ENCODE assay signal across 8 cellular contexts in genomic region chr4:81405900-81406401, GRCh38.
DNase-seq lines count a peak whose midpoint lies in the region; ATAC-seq and TF ChIP-seq lines count a peak whose summit lies in the region.

No MANE protein-coding gene starts in this region.

- ATAC-seq in GM19023 (IDR thresholded peaks at IDR 0.05; ENCODE audit: unreplicated experiment) (peak; percentile 62), HG03095 (IDR thresholded peaks at IDR 0.05; ENCODE audit: unreplicated experiment) (peak; percentile 77), T-cell (replicated peaks in 1 of 4) (peak; percentile 72 to 89 (median 75))

- no peaks in the 10 kb centered on the region for H3K4me1 ChIP-seq in endodermal cell (ENCODE audit: control insufficient read depth, insufficient read depth, low read length)

- TF ChIP-seq CTCF in Calu3 (IDR thresholded peaks at IDR 0.05; ENCODE audit: unreplicated experiment): peak; percentile 31
- TF ChIP-seq CTCF in endodermal cell (conservative IDR thresholded peaks at IDR 0.05): peak; percentile 93

- H3K36me3 Mint-ChIP-seq in Calu3 (ENCODE audit: insufficient read depth, unreplicated experiment): no peaks in the 10 kb centered on the region
- no peaks in the 10 kb centered on the region for H3K36me3 Mint-ChIP-seq in T-cell
- H3K36me3 Mint-ChIP-seq in endodermal cell (ENCODE audit: low read depth): no peaks in the 10 kb centered on the region

- no peak overlapping the region for H3K9ac ChIP-seq in endodermal cell (ENCODE audit: extremely low read depth, low read length, poor library complexity, severe bottlenecking)

- no TSS peak for BruUV-seq in Calu3 (replicated peaks; lab: Mats Ljungman, UMichigan)

- no peaks in the 10 kb centered on the region for H3K9me3 ChIP-seq in endodermal cell (ENCODE audit: control insufficient read depth, low read length)

- H3K4me3 Mint-ChIP-seq in Calu3 (ENCODE audit: low read depth, unreplicated experiment) (no peak overlapping the region), T-cell (no peak overlapping the region), endodermal cell (no peak overlapping the region)

- H3K9me3 Mint-ChIP-seq in Calu3 (ENCODE audit: low read depth, unreplicated experiment) (no peaks in the 10 kb centered on the region), T-cell (no peaks in the 10 kb centered on the region), endodermal cell (no peaks in the 10 kb centered on the region)

- H3K4me1 Mint-ChIP-seq in Calu3 (ENCODE audit: low read depth, unreplicated experiment) (peaks cover 9% of the 10 kb centered on the region), T-cell (peaks cover 0 to 3% (median 3%) of the 10 kb centered on the region in 3 donors), endodermal cell (no peaks in the 10 kb centered on the region)

- H3K27ac Mint-ChIP-seq in Calu3 (ENCODE audit: unreplicated experiment) (no peak overlapping the region), T-cell (no peak overlapping the region), endodermal cell (no peak overlapping the region)

- H3K36me3 ChIP-seq in endodermal cell (ENCODE audit: control insufficient read depth, insufficient read depth, low read length): no peaks in the 10 kb centered on the region

- H3K4me3 ChIP-seq in endodermal cell (ENCODE audit: low read length): no peak overlapping the region

- DNase-seq in Calu3 (peak; percentile 49), NCI-H187 treated with DMSO at 0.1 percent for 48 hours (lab: John Stamatoyannopoulos, UW) (peak; percentile 74), T-cell (peak in 20 of 34 experiments; percentile 4 to 54 (median 26)), endodermal cell (no peak), mucosa of gallbladder (ENCODE audit: low spot score) (peak; percentile 70), NCI-H226 (no peak)

- WGBS in endodermal cell (ENCODE audit: insufficient coverage in 1 of 2, insufficient read length in 1 of 2), 2 experiments: 4% methylated on average over 3 to 4 of the region's 4 CpGs

- intact Hi-C loops in Calu3 (cut with micrococcal nuclease; ENCODE audit: unreplicated experiment): loop anchor here (1.0 to 10.0 kb wide), 6 partner anchors 61 to 862 kb away; no protein-coding TSS in a partner anchor

- POLR2A ChIA-PET in T-cell (lab: Charles Lee): no interaction called here

- H3K27me3 ChIP-seq in endodermal cell (ENCODE audit: control insufficient read depth, insufficient read depth, low read length, poor library complexity, severe bottlenecking): no peaks in the 10 kb centered on the region

- H3K27ac ChIP-seq in endodermal cell (ENCODE audit: low read depth, low read length): no peak overlapping the region

- no peaks in the 10 kb centered on the region for H3K27me3 Mint-ChIP-seq in Calu3 (ENCODE audit: unreplicated experiment)
- H3K27me3 Mint-ChIP-seq in T-cell: peaks cover 0 to 3% of the 10 kb centered on the region in 2 donors
- peaks cover 1% of the 10 kb centered on the region for H3K27me3 Mint-ChIP-seq in endodermal cell (ENCODE audit: insufficient read depth)

- CTCF ChIA-PET in Calu3 (lab: Charles Lee) (interaction anchor here (0.5 kb wide), 1 partner anchor 508 kb away, joined by 6 read pairs; no protein-coding TSS in a partner anchor), T-cell (lab: Charles Lee) (interaction anchor here (0.6 to 1.1 kb wide), 8 partner anchors 13 to 879 kb away, joined by 3 to 6 read pairs (median 3); no protein-coding TSS in a partner anchor)

Comparison
In these comparisons a context has a peak if more than half of its experiments do, and no peak if none do; other contexts are left out.
1. DNase-seq: peak in Calu3 (single experiment), NCI-H187 treated with DMSO at 0.1 percent for 48 hours (single experiment), T-cell (20 of 34) and mucosa of gallbladder (single experiment); none in endodermal cell (single experiment) and NCI-H226 (single experiment).
2. Peak in every context shown above with its lines, with median percentiles within 50 percentile points of each other: ATAC-seq.